In genomic region chr19:11420429-11420893, GRCh38 we compare ENCODE assay signal across 7 cellular contexts. TPM values are rescaled to one million over a fixed set of nuclear protein-coding genes. Genes with fewer than 3 reads are reported as not detected.
DNase-seq lines count a peak whose midpoint lies in the region; ATAC-seq and TF ChIP-seq lines count a peak whose summit lies in the region.
"Had no signal": no experiment of that assay in that cellular context is flagged by ENCODE, and none has a peak within 500 bp of the region (broad histone marks: within the 10 kb centered on the region; RNA-seq: fewer than 3 reads in every experiment).

No MANE protein-coding gene starts in this region.

- TF ChIP-seq POLR2A in ovary (IDR thresholded peaks at IDR 0.05), result no peak

- H3K4me1 ChIP-seq in HUES48 (ENCODE audit: control insufficient read depth, insufficient read depth, low read length), result peaks cover 6% of the 10 kb centered on the region; the same call in 1 of the 2 replicates
- H3K4me1 ChIP-seq in ovary (ENCODE audit: insufficient read depth), result peaks cover 16% of the 10 kb centered on the region

- 0 to 1% (median 1%) methylated on average over 19 to 30 of the region's 30 CpGs for WGBS in ovary, 3 donors

- peak; percentile 41 for TF ChIP-seq EP300 in ovary (IDR thresholded peaks at IDR 0.05)

- H3K9me3 ChIP-seq in HUES48 (ENCODE audit: control insufficient read depth, insufficient read depth, low read length) (no peaks in the 10 kb centered on the region), ovary (no peaks in the 10 kb centered on the region)

- H3K27me3 ChIP-seq in HUES48 (ENCODE audit: control insufficient read depth, insufficient read depth, low read length), result peaks cover 29% of the 10 kb centered on the region
- peaks cover 2% of the 10 kb centered on the region for H3K27me3 ChIP-seq in ovary

- intact Hi-C loops in ovary (cut with DNase I), result no loop called here

- H3K4me3 ChIP-seq in HUES48 (ENCODE audit: low read depth, low read length), result peak overlapping the region; percentile 71
- peak overlapping the region; percentile 76 for H3K4me3 ChIP-seq in coronary artery
- H3K4me3 ChIP-seq in ovary, result peak overlapping the region; percentile 12

- no peak for ATAC-seq in GM19397 (IDR thresholded peaks at IDR 0.05; ENCODE audit: unreplicated experiment)
- no peak for ATAC-seq in GM21367 (IDR thresholded peaks at IDR 0.05; ENCODE audit: unreplicated experiment)
- ATAC-seq: HCT116 had no signal

- H3K27ac ChIP-seq in HUES48 (ENCODE audit: low read depth, low read length) (no peak overlapping the region), coronary artery (peak overlapping the region; percentile 69 to 89), ovary (no peak overlapping the region)

- DNase-seq in coronary artery (ENCODE audit: low spot score) (no peak), ovary (peak; percentile 33 to 75 (median 64)), HPDE6-E6E7 (ENCODE audit: extremely low spot score) (no peak)

- TF ChIP-seq CTCF in coronary artery (IDR thresholded peaks at IDR 0.05) (no peak), ovary (IDR thresholded peaks at IDR 0.05) (no peak)

- no peaks in the 10 kb centered on the region for H3K36me3 ChIP-seq in HUES48 (ENCODE audit: control insufficient read depth, insufficient read depth, low read length)
- no peaks in the 10 kb centered on the region for H3K36me3 ChIP-seq in ovary

- H3K9ac ChIP-seq in HUES48 (ENCODE audit: low read depth, low read length), result no peak overlapping the region

RNA-seq across cellular contexts. Expression of gene RGL3, which starts 1.3 kb away (rescaled TPM):
- total RNA-seq in ovary, result 10 to 100 TPM in 1 of 7 donors, 1 to 10 TPM in 6; 2.2 to 28.0 (median 5.6) TPM
- polyA plus RNA-seq in ovary, result 10 to 100 TPM in 1 of 2 donors, 1 to 10 TPM in 1; 2.5 to 10.5 TPM

RNA-seq across cellular contexts. Expression of gene ODAD3, which starts 14.5 kb away (rescaled TPM):
- total RNA-seq in ovary, result 1 to 10 TPM in 2 of 7 donors, under 1 TPM in 5; 0.18 to 5.4 (median 0.56) TPM
- polyA plus RNA-seq in ovary, result 1 to 10 TPM in 1 of 2 donors, under 1 TPM in 1; 0.42 to 1.1 TPM

RNA-seq across cellular contexts. Expression of gene PRKCSH, which starts 15.0 kb away (rescaled TPM):
- total RNA-seq in ovary, result 100 to 1,000 TPM in 6 of 7 donors, 10 to 100 TPM in 1; 76.5 to 338 (median 291) TPM
- 100 to 1,000 TPM; 224 to 239 TPM for polyA plus RNA-seq in ovary

RNA-seq across cellular contexts. Expression of gene EPOR, which starts 36.3 kb away (rescaled TPM):
- total RNA-seq in ovary, result 10 to 100 TPM in 1 of 7 donors, 1 to 10 TPM in 6; 2.5 to 19.9 (median 4.8) TPM
- 1 to 10 TPM; 3.7 to 5.0 TPM for polyA plus RNA-seq in ovary

RNA-seq across cellular contexts. Expression of gene SWSAP1, which starts 46.0 kb away (rescaled TPM):
- total RNA-seq in ovary, result 1 to 10 TPM in 6 of 7 donors, under 1 TPM in 1; 0.60 to 3.3 (median 2.5) TPM
- 1 to 10 TPM; 1.4 to 2.4 TPM for polyA plus RNA-seq in ovary

Comparison
In these comparisons a context has a peak if more than half of its experiments do, and no peak if none do; other contexts are left out.
1. H3K27ac ChIP-seq: peak in coronary artery (2 of 2); none in HUES48 (single experiment) and ovary (0 of 2).
2. H3K4me3 ChIP-seq: peak in every context shown above with its lines; median percentile 76 in coronary artery; 71 in HUES48; 12 in ovary.
3. DNase-seq: peak in ovary (5 of 5); none in coronary artery (single experiment) and HPDE6-E6E7 (single experiment).